In genomic region chr15:92954578-92954977, GRCh38 we compare ENCODE assay signal across 10 cellular contexts. TPM values are rescaled to one million over a fixed set of nuclear protein-coding genes. Genes with fewer than 3 reads are reported as not detected.
A peak's percentile ranks its signal among the peaks of the same experiment; 100 is the strongest.
DNase-seq lines count a peak whose midpoint lies in the region; ATAC-seq and TF ChIP-seq lines count a peak whose summit lies in the region.
"Had no signal": no experiment of that assay in that cellular context is flagged by ENCODE, and none has a peak within 500 bp of the region (broad histone marks: within the 10 kb centered on the region; RNA-seq: fewer than 3 reads in every experiment).

No MANE protein-coding gene starts in this region.

- H3K27me3 ChIP-seq in Panc1 (ENCODE audit: control insufficient read depth, insufficient read depth, low read length) (no peaks in the 10 kb centered on the region), foreskin keratinocyte (no peaks in the 10 kb centered on the region), tibial artery (no peaks in the 10 kb centered on the region)

- no peak overlapping the region for H3K27ac Mint-ChIP-seq in activated CD8-positive, alpha-beta memory T cell treated with anti-CD3 and anti-CD28 coated beads, Interleukin-2, amount 10 ng/mL, durations not matched to agents 7 days and 5 days

- H3K36me3 Mint-ChIP-seq in activated CD8-positive, alpha-beta memory T cell treated with anti-CD3 and anti-CD28 coated beads, Interleukin-2, amount 10 ng/mL, durations not matched to agents 7 days and 5 days: peaks cover 88% of the 10 kb centered on the region

- no peaks in the 10 kb centered on the region for H3K27me3 Mint-ChIP-seq in activated CD8-positive, alpha-beta memory T cell treated with anti-CD3 and anti-CD28 coated beads, Interleukin-2, amount 10 ng/mL, durations not matched to agents 7 days and 5 days
- H3K27me3 Mint-ChIP-seq: brain had no signal

- H3K27ac ChIP-seq in Panc1 (ENCODE audit: low read length) (no peak overlapping the region), foreskin keratinocyte (no peak overlapping the region), tibial artery (no peak overlapping the region)

- H3K4me1 ChIP-seq in Panc1 (ENCODE audit: control insufficient read depth, insufficient read depth, low read length) (no peaks in the 10 kb centered on the region), foreskin keratinocyte (no peaks in the 10 kb centered on the region), tibial artery (peaks cover 0 to 50% (median 7%) of the 10 kb centered on the region in 4 donors)

- intact Hi-C loops in Panc1 (cut with micrococcal nuclease; ENCODE audit: unreplicated experiment) (no loop called here), tibial artery (cut with DNase I; ENCODE audit: low total_unique reads) (no loop called here)

- DNase-seq in AG09309 (ENCODE audit: low read depth) (no peak), Panc1 (ENCODE audit: low read depth, low spot score) (no peak), foreskin keratinocyte (no peak), kidney glomerular epithelial cell (lab: John Stamatoyannopoulos, UW) (no peak), tibial artery (no peak)
- no peak for DNase-seq in activated CD8-positive, alpha-beta memory T cell treated with anti-CD3 and anti-CD28 coated beads, Interleukin-2, amount 10 ng/mL, durations not matched to agents 7 days and 5 days
- DNase-seq: NCI-H1436 treated with DMSO at 0.1 percent for 48 hours had no signal

- peaks cover 3% of the 10 kb centered on the region; the same call in 1 of the 2 replicates for H3K9me3 ChIP-seq in Panc1 (ENCODE audit: control insufficient read depth, insufficient read depth, low read depth, low read length)
- peaks cover 0 to 9% (median 3%) of the 10 kb centered on the region in 3 donors for H3K9me3 ChIP-seq in tibial artery

- H3K36me3 ChIP-seq in Panc1 (ENCODE audit: control insufficient read depth, insufficient read depth, low read length): peaks cover 82% of the 10 kb centered on the region
- H3K36me3 ChIP-seq in tibial artery: peaks cover 58 to 86% (median 79%) of the 10 kb centered on the region in 3 donors

- BruUV-seq in Panc1 (replicated peaks; lab: Mats Ljungman, UMichigan): no TSS peak

- peak; percentile 35 for TF ChIP-seq CTCF in AG09309 (IDR thresholded peaks at IDR 0.05; ENCODE audit: control insufficient read depth, insufficient read depth, low read depth, low read length, missing control alignments)
- peak; percentile 48 for TF ChIP-seq CTCF in GM12872 (IDR thresholded peaks at IDR 0.05; ENCODE audit: insufficient read depth, low read depth, low read length)
- TF ChIP-seq CTCF in Panc1 (IDR thresholded peaks at IDR 0.05): peak; percentile 67
- TF ChIP-seq CTCF in foreskin keratinocyte (conservative IDR thresholded peaks at IDR 0.05): peak; percentile 50
- no peak for TF ChIP-seq CTCF in tibial artery (IDR thresholded peaks at IDR 0.05)

- CTCF ChIA-PET in Panc1 (lab: Charles Lee): no interaction called here
- CTCF ChIA-PET in activated CD8-positive, alpha-beta memory T cell treated with anti-CD3 and anti-CD28 coated beads, Interleukin-2, amount 10 ng/mL, durations not matched to agents 7 days and 5 days (lab: Charles Lee): interaction anchor here (1.0 kb wide), 2 partner anchors 9 kb away, joined by 3 to 5 read pairs; no protein-coding TSS in a partner anchor

- no peak overlapping the region for H3K4me3 Mint-ChIP-seq in activated CD8-positive, alpha-beta memory T cell treated with anti-CD3 and anti-CD28 coated beads, Interleukin-2, amount 10 ng/mL, durations not matched to agents 7 days and 5 days
- H3K4me3 Mint-ChIP-seq: brain had no signal

- peaks cover 24% of the 10 kb centered on the region for H3K4me1 Mint-ChIP-seq in activated CD8-positive, alpha-beta memory T cell treated with anti-CD3 and anti-CD28 coated beads, Interleukin-2, amount 10 ng/mL, durations not matched to agents 7 days and 5 days

- peaks cover 6% of the 10 kb centered on the region for H3K9me3 Mint-ChIP-seq in activated CD8-positive, alpha-beta memory T cell treated with anti-CD3 and anti-CD28 coated beads, Interleukin-2, amount 10 ng/mL, durations not matched to agents 7 days and 5 days (ENCODE audit: low read depth)

- H3K4me3 ChIP-seq in AG09309 (ENCODE audit: control insufficient read depth, low read depth, low read length) (no peak overlapping the region), Panc1 (ENCODE audit: low read depth in 2 of 2, low read length in 2 of 2) (no peak overlapping the region), tibial artery (no peak overlapping the region)

- ATAC-seq in Panc1 (no peak), foreskin keratinocyte (peak; percentile 42), GM21515 (IDR thresholded peaks at IDR 0.05; ENCODE audit: unreplicated experiment) (no peak)
- no peak for ATAC-seq in activated CD8-positive, alpha-beta memory T cell treated with anti-CD3 and anti-CD28 coated beads, Interleukin-2, amount 10 ng/mL, durations not matched to agents 7 days and 5 days

- in situ Hi-C loops in Panc1 (cut with HindIII; ENCODE audit: low pct_unique_long_range_greater_than_20kb, low sequenced_read_pairs): no loop called here

- POLR2A ChIA-PET in Panc1 (lab: Charles Lee): no interaction called here

RNA-seq across cellular contexts. Expression of gene CHD2, which starts 54.5 kb away (rescaled TPM):
- 81.8 TPM for total RNA-seq in Panc1 (2021; ENCODE audit: unreplicated experiment)
- polyA plus RNA-seq in Panc1 (2012; ENCODE audit: insufficient read length): 43.9 TPM
- total RNA-seq in foreskin keratinocyte: 43.6 and 57.5 TPM in 2 replicates
- polyA plus RNA-seq in foreskin keratinocyte: 12.9 and 13.7 TPM in 2 replicates
- total RNA-seq in activated CD8-positive, alpha-beta memory T cell treated with anti-CD3 and anti-CD28 coated beads, Interleukin-2, amount 10 ng/mL, durations not matched to agents 7 days and 5 days: 100 to 1,000 TPM; 121 to 151 TPM

Comparison
In these comparisons a context has a peak if more than half of its experiments do, and no peak if none do; other contexts are left out.
1. CTCF ChIP-seq: peak in AG09309 (single experiment), GM12872 (single experiment), Panc1 (single experiment) and foreskin keratinocyte (single experiment); none in tibial artery (0 of 2).